In the genomic region with DNA sequence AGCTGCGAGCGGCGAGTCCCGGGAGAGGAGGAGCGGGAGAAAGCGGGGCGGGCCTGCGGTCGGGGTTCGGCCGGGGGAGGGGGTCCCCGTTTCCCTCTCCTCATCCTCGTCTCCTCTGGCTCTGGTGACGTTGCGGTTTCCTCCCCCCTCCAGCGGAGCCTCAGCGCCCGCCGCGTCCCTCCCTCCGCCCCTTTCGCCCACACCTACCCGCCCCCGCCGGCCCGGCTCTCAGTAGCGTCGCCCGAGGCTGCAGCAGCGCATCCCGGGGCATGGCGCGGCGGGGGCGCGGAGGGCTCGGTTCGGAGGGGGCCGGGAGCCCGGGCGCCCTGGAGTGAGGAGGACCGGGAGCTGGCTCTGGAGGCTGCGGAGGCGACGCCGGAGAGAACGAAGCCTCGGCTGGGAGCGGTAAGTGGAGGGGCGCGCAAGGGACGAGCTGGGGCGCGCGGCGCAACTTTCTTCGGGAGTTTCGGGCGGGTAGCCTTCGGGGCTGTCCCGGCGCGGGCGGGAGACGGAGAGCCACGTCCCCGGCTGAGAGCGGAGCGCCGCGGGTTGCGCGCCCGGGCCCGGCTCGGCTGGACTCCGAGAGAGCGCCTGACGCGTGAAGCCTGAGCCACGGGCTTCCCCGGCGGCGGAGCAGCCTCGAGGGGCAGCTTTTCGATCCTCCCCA, we compare ENCODE assay signal across 9 cellular contexts. TPM values are rescaled to one million over a fixed set of nuclear protein-coding genes. Genes with fewer than 3 reads are reported as not detected.
DNase-seq lines count a peak whose midpoint lies in the region; ATAC-seq, FAIRE-seq and TF ChIP-seq lines count a peak whose summit lies in the region.
"Had no signal": no experiment of that assay in that cellular context is flagged by ENCODE, and none has a peak within 500 bp of the region (broad histone marks: within the 10 kb centered on the region; RNA-seq: fewer than 3 reads in every experiment).

Gene DSE (plus strand): TSS at position 231 of the 667 bp plus-strand sequence. CDS start 28,304 bp downstream, outside the sequence.

- peaks cover 26% of the 10 kb centered on the region for H4K20me1 ChIP-seq in astrocyte (ENCODE audit: insufficient read depth, low read length)

- H2AFZ ChIP-seq in astrocyte (ENCODE audit: low read depth, low read length), result peak within 1 kb of the TSS; percentile 79

- peaks cover 0 to 2% of the 10 kb centered on the region in 2 donors for H3K36me3 Mint-ChIP-seq in CD4-positive, alpha-beta memory T cell
- peaks cover 6% of the 10 kb centered on the region for H3K36me3 Mint-ChIP-seq in astrocyte (ENCODE audit: low read depth, unreplicated experiment)

- ATAC-seq in GM19351 (IDR thresholded peaks at IDR 0.05; ENCODE audit: unreplicated experiment) (peak; percentile 72), HG03457 (IDR thresholded peaks at IDR 0.05; ENCODE audit: unreplicated experiment) (peak; percentile 74)

- H3K9ac ChIP-seq in astrocyte (ENCODE audit: low read length), result peak within 1 kb of the TSS; percentile 96

- intact Hi-C loops in CD4-positive, alpha-beta memory T cell (cut with micrococcal nuclease), result loop anchor here (1.0 to 2.0 kb wide), 3 partner anchors 22 to 200 kb away; partner anchors contain the start of genes RWDD1 and TSPYL1

- peak within 1 kb of the TSS; percentile 81 to 94 (median 88) for H3K27ac Mint-ChIP-seq in CD4-positive, alpha-beta memory T cell
- peak within 1 kb of the TSS; percentile 93 for H3K27ac Mint-ChIP-seq in astrocyte (ENCODE audit: unreplicated experiment)

- peaks cover 0 to 5% of the 10 kb centered on the region in 2 donors for H3K27me3 Mint-ChIP-seq in CD4-positive, alpha-beta memory T cell
- no peaks in the 10 kb centered on the region for H3K27me3 Mint-ChIP-seq in astrocyte (ENCODE audit: low read depth, unreplicated experiment)

- POLR2A ChIA-PET in CD4-positive, alpha-beta memory T cell (lab: Charles Lee; ENCODE audit: partially characterized antibody), result interaction anchor here (0.9 to 2.1 kb wide), 8 partner anchors 16 to 117 kb away, joined by 3 to 12 read pairs (median 3); partner anchors contain the start of genes TSPYL1 and TSPYL4

- FAIRE-seq in astrocyte (lab: Jason Lieb, UNC), result no peak
- FAIRE-seq: colon had no signal

- CTCF ChIA-PET in CD4-positive, alpha-beta memory T cell (lab: Charles Lee; ENCODE audit: partially characterized antibody), result interaction anchor here (1.1 to 1.8 kb wide), 5 partner anchors 9 to 190 kb away, joined by 4 to 8 read pairs (median 4); no protein-coding TSS in a partner anchor

- H3K4me2 ChIP-seq in astrocyte (ENCODE audit: low read length), result peak within 1 kb of the TSS; percentile 91

- peaks cover 16 to 31% (median 17%) of the 10 kb centered on the region in 4 donors for H3K4me1 Mint-ChIP-seq in CD4-positive, alpha-beta memory T cell
- peaks cover 29% of the 10 kb centered on the region for H3K4me1 Mint-ChIP-seq in astrocyte (ENCODE audit: low read depth, unreplicated experiment)

- no peak for TF ChIP-seq CTCF in astrocyte (IDR thresholded peaks at IDR 0.05; ENCODE audit: insufficient read depth, low read depth, low read length)

- peaks cover 40% of the 10 kb centered on the region for H3K79me2 ChIP-seq in astrocyte (ENCODE audit: insufficient read depth, low read length)

- no peaks in the 10 kb centered on the region for H3K9me3 Mint-ChIP-seq in CD4-positive, alpha-beta memory T cell
- no peaks in the 10 kb centered on the region for H3K9me3 Mint-ChIP-seq in astrocyte (ENCODE audit: unreplicated experiment)

- peak within 1 kb of the TSS; percentile 44 for H3K27ac ChIP-seq in CD4-positive, alpha-beta memory T cell (ENCODE audit: low read depth, low read length)
- peak within 1 kb of the TSS; percentile 95 for H3K27ac ChIP-seq in astrocyte (ENCODE audit: low read depth, low read length)

- peak; percentile 52 to 74 (median 60) for DNase-seq in CD4-positive, alpha-beta memory T cell
- DNase-seq in T follicular helper cell (ENCODE audit: low read depth), result peak; percentile 44
- DNase-seq in astrocyte (ENCODE audit: low read depth), result peak; percentile 78
- DNase-seq in hepatic stellate cell (ENCODE audit: low spot score), result peak; percentile 84
- no peak for DNase-seq in renal cortical epithelial cell (ENCODE audit: low read depth)
- no peak for DNase-seq in SIG-M5 treated with dmso at 0.1 percent for 504 hours (lab: John Stamatoyannopoulos, UW; ENCODE audit: unreplicated experiment)

- no peaks in the 10 kb centered on the region for H3K36me3 ChIP-seq in CD4-positive, alpha-beta memory T cell (ENCODE audit: insufficient read depth, low read length)
- no peaks in the 10 kb centered on the region for H3K36me3 ChIP-seq in astrocyte (ENCODE audit: insufficient read depth, low read length)

- peaks cover 18% of the 10 kb centered on the region for H3K4me1 ChIP-seq in CD4-positive, alpha-beta memory T cell (ENCODE audit: insufficient read depth, low read length)
- peaks cover 5% of the 10 kb centered on the region for H3K4me1 ChIP-seq in astrocyte (ENCODE audit: insufficient read depth, low read length)

- H3K27me3 ChIP-seq in CD4-positive, alpha-beta memory T cell (ENCODE audit: insufficient read depth, low read length), result no peaks in the 10 kb centered on the region
- H3K27me3 ChIP-seq in astrocyte (ENCODE audit: insufficient read depth, low read length), result no peaks in the 10 kb centered on the region

- H3K4me3 ChIP-seq in CD4-positive, alpha-beta memory T cell (ENCODE audit: low read length in 2 of 2), result peak within 1 kb of the TSS; percentile 43 to 47
- H3K4me3 ChIP-seq in astrocyte (ENCODE audit: insufficient read depth, low read depth, low read length), result peak within 1 kb of the TSS; percentile 83

- peak within 1 kb of the TSS; percentile 88 to 95 (median 92) for H3K4me3 Mint-ChIP-seq in CD4-positive, alpha-beta memory T cell
- H3K4me3 Mint-ChIP-seq in astrocyte (ENCODE audit: unreplicated experiment), result peak within 1 kb of the TSS; percentile 89

- no peaks in the 10 kb centered on the region for H3K9me3 ChIP-seq in CD4-positive, alpha-beta memory T cell (ENCODE audit: control insufficient read depth in 1 of 2, low read length in 2 of 2)
- no peaks in the 10 kb centered on the region for H3K9me3 ChIP-seq in astrocyte (ENCODE audit: insufficient read depth, low read depth, low read length)

RNA-seq across cellular contexts. Expression of gene DSE, which starts in this region (rescaled TPM):
- 1 to 10 TPM; 6.0 to 9.0 TPM for total RNA-seq in CD4-positive, alpha-beta memory T cell
- 1 to 10 TPM; 1.9 to 5.7 TPM for polyA plus RNA-seq in CD4-positive, alpha-beta memory T cell
- total RNA-seq in astrocyte, result 83.2 and 83.7 TPM in 2 replicates
- 149 and 161 TPM in 2 replicates for total RNA-seq in renal cortical epithelial cell

Comparison
In these comparisons a context has a peak if more than half of its experiments do, and no peak if none do; other contexts are left out.
1. DNase-seq: peak in CD4-positive, alpha-beta memory T cell (5 of 5), T follicular helper cell (single experiment), astrocyte (single experiment) and hepatic stellate cell (single experiment); none in renal cortical epithelial cell (single experiment) and SIG-M5 treated with dmso at 0.1 percent for 504 hours (single experiment).